Comparison of ENCODE assay signal across 8 cellular contexts in genomic region chr15:69478259-69478687, GRCh38. TPM values are rescaled to one million over a fixed set of nuclear protein-coding genes. Genes with fewer than 3 reads are reported as not detected.
DNase-seq lines count a peak whose midpoint lies in the region; ATAC-seq and TF ChIP-seq lines count a peak whose summit lies in the region.

No MANE protein-coding gene starts in this region.

- H3K18ac ChIP-seq in trophoblast cell (ENCODE audit: low read length) = no peak overlapping the region

- H3K9me2 ChIP-seq in GM23338 (ENCODE audit: insufficient read depth) = no peaks in the 10 kb centered on the region

- no peaks in the 10 kb centered on the region for H3F3A ChIP-seq in GM23338 (replicated peaks; ENCODE audit: low read depth)

- TF ChIP-seq CTCF in BE2C (IDR thresholded peaks at IDR 0.05; ENCODE audit: low read depth, low read length) (peak; percentile 97), GM23338 (conservative IDR thresholded peaks at IDR 0.05; ENCODE audit: low read depth in 2 of 2) (peak; percentile 89 to 97)

- no peak overlapping the region for H4K8ac ChIP-seq in trophoblast cell (ENCODE audit: low read depth, low read length)

- no peak overlapping the region for H3K4ac ChIP-seq in trophoblast cell (ENCODE audit: low read depth, low read length)

- no peak overlapping the region for H2BK120ac ChIP-seq in trophoblast cell (ENCODE audit: insufficient read depth, low read length, poor library complexity)

- peak; percentile 93 for ATAC-seq in GM23338
- ATAC-seq in GM21360 (IDR thresholded peaks at IDR 0.05; ENCODE audit: unreplicated experiment) = no peak
- ATAC-seq in GM18867 (IDR thresholded peaks at IDR 0.05; ENCODE audit: unreplicated experiment) = no peak

- H3K4me3 ChIP-seq in BE2C (ENCODE audit: low read depth, low read length) (no peak overlapping the region), GM23338 (no peak overlapping the region), trophoblast cell (ENCODE audit: low read depth, low read length) (no peak overlapping the region)

- H4K12ac ChIP-seq in trophoblast cell (ENCODE audit: low read depth, low read length) = no peak overlapping the region

- H3K27me3 Mint-ChIP-seq in GM23338 (ENCODE audit: insufficient read depth, low read depth, poor library complexity) = peaks cover 6% of the 10 kb centered on the region
- H3K27me3 Mint-ChIP-seq in activated T-cell treated with anti-CD3 and anti-CD28 coated beads, Interleukin-2, amount 50 U/mL, for 24 hours = peaks cover 10% of the 10 kb centered on the region

- no peaks in the 10 kb centered on the region for H3K36me3 ChIP-seq in BE2C
- no peaks in the 10 kb centered on the region; the same call in 1 of the 2 replicates for H3K36me3 ChIP-seq in GM23338 (ENCODE audit: insufficient read depth)
- H3K36me3 ChIP-seq in trophoblast cell (ENCODE audit: control insufficient read depth in 1 of 2, insufficient read depth in 2 of 2, low read length in 2 of 2) = no peaks in the 10 kb centered on the region

- no peaks in the 10 kb centered on the region for H3K4me1 Mint-ChIP-seq in GM23338
- peaks cover 10% of the 10 kb centered on the region for H3K4me1 Mint-ChIP-seq in activated T-cell treated with anti-CD3 and anti-CD28 coated beads, Interleukin-2, amount 50 U/mL, for 24 hours (ENCODE audit: low read depth)

- H2AK5ac ChIP-seq in trophoblast cell (ENCODE audit: low read length) = no peak overlapping the region

- no peak overlapping the region for H3K14ac ChIP-seq in trophoblast cell (ENCODE audit: low read length)

- no CpG with 5 or more reads among the region's 12 CpGs for whole genome bisulfite sequencing in trophoblast cell (ENCODE audit: extremely low coverage, insufficient coverage, insufficient read length)

- no peak overlapping the region for H3K4me3 Mint-ChIP-seq in GM23338
- no peak overlapping the region for H3K4me3 Mint-ChIP-seq in activated T-cell treated with anti-CD3 and anti-CD28 coated beads, Interleukin-2, amount 50 U/mL, for 24 hours

- no peak overlapping the region for H2BK12ac ChIP-seq in trophoblast cell (ENCODE audit: low read length)

- peaks cover 10% of the 10 kb centered on the region; the same call in 2 of the 3 replicates for H3K9me3 Mint-ChIP-seq in GM23338
- H3K9me3 Mint-ChIP-seq in activated T-cell treated with anti-CD3 and anti-CD28 coated beads, Interleukin-2, amount 50 U/mL, for 24 hours = peaks cover 3% of the 10 kb centered on the region

- no peak overlapping the region for H3K23ac ChIP-seq in trophoblast cell (ENCODE audit: low read length)

- H4K20me1 ChIP-seq in GM23338 (replicated peaks; ENCODE audit: insufficient read depth) = no peaks in the 10 kb centered on the region

- H4K91ac ChIP-seq in trophoblast cell (ENCODE audit: low read depth, low read length) = no peak overlapping the region

- no peaks in the 10 kb centered on the region for H3K79me1 ChIP-seq in trophoblast cell (ENCODE audit: low read length)

- no peak overlapping the region for H3K4me2 ChIP-seq in GM23338
- H3K4me2 ChIP-seq in trophoblast cell (ENCODE audit: low read length) = no peak overlapping the region

- H3K79me2 ChIP-seq in GM23338 (replicated peaks; ENCODE audit: insufficient read depth) (no peaks in the 10 kb centered on the region), trophoblast cell (ENCODE audit: control insufficient read depth, insufficient read depth, low read length, poor library complexity) (no peaks in the 10 kb centered on the region)

- H2AFZ ChIP-seq in GM23338 (0 out of 2 replicates have a peak overlapping the region, but pooled peaks have one; percentile 69), trophoblast cell (ENCODE audit: insufficient read depth, low read length, poor library complexity) (no peak overlapping the region)

- H3K9ac ChIP-seq in trophoblast cell (ENCODE audit: low read length) = no peak overlapping the region

- peaks cover 3% of the 10 kb centered on the region for H3K36me3 Mint-ChIP-seq in GM23338 (ENCODE audit: low read depth)
- H3K36me3 Mint-ChIP-seq in activated T-cell treated with anti-CD3 and anti-CD28 coated beads, Interleukin-2, amount 50 U/mL, for 24 hours (ENCODE audit: low read depth) = no peaks in the 10 kb centered on the region

- H3K9me3 ChIP-seq in BE2C = no peaks in the 10 kb centered on the region
- H3K9me3 ChIP-seq in trophoblast cell (ENCODE audit: insufficient read depth, low read depth, low read length) = no peaks in the 10 kb centered on the region

- no peak overlapping the region for H2BK5ac ChIP-seq in trophoblast cell (ENCODE audit: low read depth, low read length, poor library complexity)

- H3K27ac ChIP-seq in GM23338 (ENCODE audit: low read depth) = no peak overlapping the region
- H3K27ac ChIP-seq in trophoblast cell (ENCODE audit: low read depth, low read length) = no peak overlapping the region

- DNase-seq in BE2C = peak; percentile 85
- DNase-seq in GM23338 (ENCODE audit: low spot score) = peak; percentile 90
- DNase-seq in NCI-H526 treated with DMSO at 0.1 percent for 48 hours (lab: John Stamatoyannopoulos, UW) = peak; percentile 70
- peak; percentile 75 for DNase-seq in activated T-cell treated with anti-CD3 and anti-CD28 coated beads, Interleukin-2, amount 50 U/mL, for 24 hours
- peak; percentile 51 for DNase-seq in glomerular visceral epithelial cell (ENCODE audit: extremely low spot score)
- DNase-seq in trophoblast cell = peak; percentile 59 to 83

- H3K4me1 ChIP-seq in BE2C (peaks cover 3% of the 10 kb centered on the region; the same call in 1 of the 2 replicates), GM23338 (ENCODE audit: insufficient read depth) (no peaks in the 10 kb centered on the region), trophoblast cell (ENCODE audit: control insufficient read depth in 1 of 2, insufficient read depth in 2 of 2, low read length in 2 of 2) (peaks cover 0 to 2% of the 10 kb centered on the region in 2 experiments)

- no peak overlapping the region for H3K27ac Mint-ChIP-seq in GM23338
- no peak overlapping the region for H3K27ac Mint-ChIP-seq in activated T-cell treated with anti-CD3 and anti-CD28 coated beads, Interleukin-2, amount 50 U/mL, for 24 hours

- H3K27me3 ChIP-seq in BE2C = no peaks in the 10 kb centered on the region
- no peaks in the 10 kb centered on the region for H3K27me3 ChIP-seq in GM23338 (ENCODE audit: insufficient read depth)
- H3K27me3 ChIP-seq in trophoblast cell (ENCODE audit: insufficient read depth, low read length) = no peaks in the 10 kb centered on the region

TF ChIP-seq in GM23338, 12 proteins besides CTCF, POLR2A, EP300 and RAD21 (continues in another document):
- TF ChIP-seq ZNF462 (CRISPR knock-in tag; IDR thresholded peaks at IDR 0.05) = no peak

RNA-seq across cellular contexts. Expression of gene RPLP1, which starts 25.7 kb away (rescaled TPM):
- 3,656 TPM for polyA plus RNA-seq in BE2C (2012; ENCODE audit: insufficient read depth, insufficient read length, low read depth)
- 283 and 305 TPM in 2 replicates for total RNA-seq in GM23338 (2014; rRNA removed; shearing (Covaris generic))
- 3,258 and 3,794 TPM in 2 replicates for polyA plus RNA-seq in GM23338 (2016; fragmentation: Nextera tagmentation; extraction: Ambion mirVana)
- 2,044 and 2,170 TPM in 2 replicates for polyA plus RNA-seq in trophoblast cell (2013)
